Comparison of ENCODE assay signal across 21 cellular contexts in the genomic region with DNA sequence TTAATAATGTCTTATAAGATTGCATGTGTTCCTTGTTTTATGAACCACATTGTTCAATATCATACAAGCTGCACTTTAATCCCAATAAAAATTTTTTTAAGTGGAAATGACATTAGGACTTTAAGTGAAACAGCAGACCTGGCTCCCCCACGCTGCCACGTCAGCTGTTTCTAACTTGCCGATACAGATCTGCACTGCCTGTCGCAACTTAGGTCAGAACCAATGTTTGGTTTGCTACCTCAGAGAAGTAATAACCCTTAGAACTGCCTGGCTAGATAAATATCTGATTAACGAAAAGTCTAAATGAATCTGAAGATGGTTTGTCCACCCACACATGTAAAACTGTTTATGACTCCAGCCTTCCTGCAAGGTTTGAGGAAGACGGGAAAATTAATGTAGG.
DNase-seq lines count a peak whose midpoint lies in the region; ATAC-seq and TF ChIP-seq lines count a peak whose summit lies in the region.
"Had no signal": no experiment of that assay in that cellular context is flagged by ENCODE, and none has a peak within 500 bp of the region (broad histone marks: within the 10 kb centered on the region; RNA-seq: fewer than 3 reads in every experiment).

No MANE protein-coding gene starts in this region.

- no peak overlapping the region for H3K27ac Mint-ChIP-seq in neural progenitor cell
- H3K27ac Mint-ChIP-seq: activated naive CD8-positive, alpha-beta T cell treated with anti-CD3 and anti-CD28 coated beads, Interleukin-2, amount 50 U/mL, for 24 hours; type B pancreatic cell had no signal

- H3F3A ChIP-seq in neural progenitor cell (ENCODE audit: low read depth) = no peaks in the 10 kb centered on the region

- DNase-seq in RPMI7951 (ENCODE audit: low read depth) (peak; percentile 27), fibroblast of villous mesenchyme (ENCODE audit: low read depth) (peak; percentile 67), neural progenitor cell (ENCODE audit: low spot score) (no peak), tibial artery (no peak), hypothalamus (lab: John Stamatoyannopoulos, UW) (no peak), NCI-H1417 treated with DMSO at 0.1 percent for 48 hours (lab: John Stamatoyannopoulos, UW) (no peak)
- DNase-seq: activated CD4-positive, alpha-beta T cell treated with anti-CD3 and anti-CD28 coated beads for 4 hours; activated naive CD8-positive, alpha-beta T cell treated with anti-CD3 and anti-CD28 coated beads, Interleukin-2, amount 50 U/mL, for 24 hours; C1 segment of cervical spinal cord; DMS 273 treated with DMSO at 0.1 percent for 48 hours; IMR-90; NCI-H1694; NCI-H82; stimulated activated CD4-positive, alpha-beta T cell treated with anti-CD3 and anti-CD28 coated beads, Interleukin-2, amount 100 ng/mL, for 24 hours; stimulated activated naive CD8-positive, alpha-beta T cell treated with anti-CD3 and anti-CD28 coated beads, Interleukin-15, Interleukin-2, amounts not matched to agents 100 U/mL and 50 U/mL, for 24 hours had no signal

- H2AFZ ChIP-seq in neural progenitor cell (replicated peaks) = peak overlapping the region; percentile 80

- H4K20me1 ChIP-seq in neural progenitor cell (ENCODE audit: low read depth) = no peaks in the 10 kb centered on the region

- H3K4me2 ChIP-seq in neural progenitor cell = no peak overlapping the region
- H3K4me2 ChIP-seq: A549 had no signal

- H3K4me3 Mint-ChIP-seq in neural progenitor cell = no peak overlapping the region
- H3K4me3 Mint-ChIP-seq: activated naive CD8-positive, alpha-beta T cell treated with anti-CD3 and anti-CD28 coated beads, Interleukin-2, amount 50 U/mL, for 24 hours; type B pancreatic cell had no signal

- H3K36me3 Mint-ChIP-seq in neural progenitor cell = no peaks in the 10 kb centered on the region
- H3K36me3 Mint-ChIP-seq: type B pancreatic cell had no signal

- H3K27ac ChIP-seq in 22Rv1 (peak overlapping the region; percentile 60), neural progenitor cell (no peak overlapping the region), tibial artery (no peak overlapping the region)
- H3K27ac ChIP-seq: A549, gastroesophageal sphincter had no signal

- H3K4me1 Mint-ChIP-seq in neural progenitor cell = peaks cover 7% of the 10 kb centered on the region
- H3K4me1 Mint-ChIP-seq: activated naive CD8-positive, alpha-beta T cell treated with anti-CD3 and anti-CD28 coated beads, Interleukin-2, amount 50 U/mL, for 24 hours had no signal

- no peaks in the 10 kb centered on the region for H3K27me3 Mint-ChIP-seq in neural progenitor cell (ENCODE audit: insufficient read depth, low read depth)
- H3K27me3 Mint-ChIP-seq: activated naive CD8-positive, alpha-beta T cell treated with anti-CD3 and anti-CD28 coated beads, Interleukin-2, amount 50 U/mL, for 24 hours; type B pancreatic cell had no signal

- H3K9me3 Mint-ChIP-seq in neural progenitor cell = no peaks in the 10 kb centered on the region
- H3K9me3 Mint-ChIP-seq: activated naive CD8-positive, alpha-beta T cell treated with anti-CD3 and anti-CD28 coated beads, Interleukin-2, amount 50 U/mL, for 24 hours; type B pancreatic cell had no signal

- H3K4me3 ChIP-seq in fibroblast of villous mesenchyme (ENCODE audit: low read depth, low read length) (no peak overlapping the region), neural progenitor cell (no peak overlapping the region), tibial artery (no peak overlapping the region)
- H3K4me3 ChIP-seq: A549, gastroesophageal sphincter had no signal

- H3K9ac ChIP-seq in neural progenitor cell = no peak overlapping the region

- H3K9me3 ChIP-seq in neural progenitor cell (ENCODE audit: low read depth) (no peaks in the 10 kb centered on the region), tibial artery (no peaks in the 10 kb centered on the region)
- H3K9me3 ChIP-seq: A549, gastroesophageal sphincter had no signal

- H3K4me1 ChIP-seq in neural progenitor cell (no peaks in the 10 kb centered on the region), tibial artery (no peaks in the 10 kb centered on the region)
- H3K4me1 ChIP-seq: A549, gastroesophageal sphincter had no signal

- intact Hi-C loops in tibial artery (cut with DNase I; ENCODE audit: low total_unique reads) = no loop called here

- no peak for ATAC-seq in GM21447 (IDR thresholded peaks at IDR 0.05; ENCODE audit: unreplicated experiment)
- ATAC-seq: A549; activated naive CD8-positive, alpha-beta T cell treated with anti-CD3 and anti-CD28 coated beads, Interleukin-2, amount 50 U/mL, for 24 hours; gastroesophageal sphincter; Panc1; stimulated activated naive CD8-positive, alpha-beta T cell treated with anti-CD3 and anti-CD28 coated beads, Interleukin-15, Interleukin-2, amounts not matched to agents 100 U/mL and 50 U/mL, for 24 hours had no signal

- no peaks in the 10 kb centered on the region for H3K36me3 ChIP-seq in neural progenitor cell
- no peaks in the 10 kb centered on the region for H3K36me3 ChIP-seq in tibial artery
- H3K36me3 ChIP-seq: gastroesophageal sphincter had no signal

- TF ChIP-seq CTCF in 22Rv1 (IDR thresholded peaks at IDR 0.05) (no peak), fibroblast of villous mesenchyme (IDR thresholded peaks at IDR 0.05; ENCODE audit: insufficient read depth, low read depth, low read length) (no peak), neural progenitor cell (IDR thresholded peaks at IDR 0.05) (no peak), tibial artery (IDR thresholded peaks at IDR 0.05) (no peak)

- H3K79me2 ChIP-seq in neural progenitor cell (ENCODE audit: low read depth) = no peaks in the 10 kb centered on the region

- H3K27me3 ChIP-seq in neural progenitor cell (no peaks in the 10 kb centered on the region), tibial artery (no peaks in the 10 kb centered on the region)
- H3K27me3 ChIP-seq: gastroesophageal sphincter had no signal

Comparison
In these comparisons a context has a peak if more than half of its experiments do, and no peak if none do; other contexts are left out.
1. DNase-seq: peak in RPMI7951 (single experiment) and fibroblast of villous mesenchyme (single experiment); none in neural progenitor cell (single experiment), tibial artery (0 of 2), hypothalamus (0 of 51) and NCI-H1417 treated with DMSO at 0.1 percent for 48 hours (single experiment).